ENCODE assay signal across 8 cellular contexts in the genomic region with DNA sequence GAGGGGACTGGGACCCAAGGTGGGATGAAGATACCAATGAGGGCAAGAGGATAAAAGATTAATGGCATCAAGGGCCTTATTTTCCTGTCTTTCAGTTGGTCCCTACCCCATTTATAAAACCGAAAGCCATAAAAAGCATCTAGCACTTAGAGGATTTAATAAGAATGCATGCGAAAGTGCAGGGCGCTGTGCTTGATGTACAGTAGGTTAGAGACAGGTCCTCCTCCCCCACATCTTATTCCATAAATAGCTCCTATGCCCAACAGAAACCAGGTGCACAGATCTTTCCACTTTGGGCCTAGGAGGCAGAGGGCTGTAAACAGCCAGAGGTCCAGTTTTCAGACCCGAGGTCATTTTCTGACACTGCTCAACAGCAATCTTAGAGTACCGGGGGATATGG. TPM values are rescaled to one million over a fixed set of nuclear protein-coding genes. Genes with fewer than 3 reads are reported as not detected.
A peak's percentile ranks its signal among the peaks of the same experiment; 100 is the strongest.
DNase-seq lines count a peak whose midpoint lies in the region; ATAC-seq lines count a peak whose summit lies in the region.

No MANE protein-coding gene starts in this region.

- H3K9me3 Mint-ChIP-seq in activated naive CD8-positive, alpha-beta T cell treated with anti-CD3 and anti-CD28 coated beads, Interleukin-2, amount 10 ng/mL, durations not matched to agents 7 days and 5 days = no peaks in the 10 kb centered on the region
- H3K9me3 Mint-ChIP-seq in stimulated activated naive CD8-positive, alpha-beta T cell treated with anti-CD3 and anti-CD28 coated beads, Interleukin-15, amount 100 ng/mL, for 72 hours = no peaks in the 10 kb centered on the region

- H3K4me3 Mint-ChIP-seq in activated naive CD8-positive, alpha-beta T cell treated with anti-CD3 and anti-CD28 coated beads, Interleukin-2, amount 10 ng/mL, durations not matched to agents 7 days and 5 days = peak overlapping the region; percentile 98
- peak overlapping the region; percentile 95 to 98 for H3K4me3 Mint-ChIP-seq in stimulated activated naive CD8-positive, alpha-beta T cell treated with anti-CD3 and anti-CD28 coated beads, Interleukin-15, amount 100 ng/mL, for 72 hours

- H3K4me1 ChIP-seq in HUES48 (ENCODE audit: control insufficient read depth, insufficient read depth, low read length) = peaks cover 4% of the 10 kb centered on the region; the same call in 1 of the 2 replicates
- H3K4me1 ChIP-seq in iPS-18a (ENCODE audit: control insufficient read depth, low read depth, low read length) = peaks cover 7% of the 10 kb centered on the region

- H3K27me3 Mint-ChIP-seq in activated naive CD8-positive, alpha-beta T cell treated with anti-CD3 and anti-CD28 coated beads, Interleukin-2, amount 10 ng/mL, durations not matched to agents 7 days and 5 days = peaks cover 3% of the 10 kb centered on the region
- H3K27me3 Mint-ChIP-seq in stimulated activated naive CD8-positive, alpha-beta T cell treated with anti-CD3 and anti-CD28 coated beads, Interleukin-15, amount 100 ng/mL, for 72 hours = no peaks in the 10 kb centered on the region

- H3K27me3 ChIP-seq in HUES48 (ENCODE audit: control insufficient read depth, insufficient read depth, low read length) (no peaks in the 10 kb centered on the region), iPS-18a (ENCODE audit: control insufficient read depth, insufficient read depth, low read length) (no peaks in the 10 kb centered on the region)

- no peak for DNase-seq in activated naive CD8-positive, alpha-beta T cell treated with anti-CD3 and anti-CD28 coated beads, Interleukin-2, amount 10 ng/mL, durations not matched to agents 7 days and 5 days
- no peak for DNase-seq in stimulated activated naive CD8-positive, alpha-beta T cell treated with anti-CD3 and anti-CD28 coated beads, Interleukin-15, amount 100 ng/mL, for 72 hours
- DNase-seq in DMS153 treated with DMSO at 0.1 percent for 48 hours (lab: John Stamatoyannopoulos, UW; ENCODE audit: unreplicated experiment) (no peak), NCI-H510A treated with DMSO at 0.1 percent for 48 hours (lab: John Stamatoyannopoulos, UW) (no peak)

- H3K4me1 Mint-ChIP-seq in activated naive CD8-positive, alpha-beta T cell treated with anti-CD3 and anti-CD28 coated beads, Interleukin-2, amount 10 ng/mL, durations not matched to agents 7 days and 5 days = peaks cover 28% of the 10 kb centered on the region
- H3K4me1 Mint-ChIP-seq in stimulated activated naive CD8-positive, alpha-beta T cell treated with anti-CD3 and anti-CD28 coated beads, Interleukin-15, amount 100 ng/mL, for 72 hours = peaks cover 45% of the 10 kb centered on the region

- H3K9me3 ChIP-seq in HUES48 (ENCODE audit: control insufficient read depth, insufficient read depth, low read length) = no peaks in the 10 kb centered on the region
- H3K9me3 ChIP-seq in iPS-18a (ENCODE audit: control insufficient read depth, low read depth, low read length) = no peaks in the 10 kb centered on the region

- H3K36me3 ChIP-seq in HUES48 (ENCODE audit: control insufficient read depth, insufficient read depth, low read length) (peaks cover 28% of the 10 kb centered on the region), iPS-18a (ENCODE audit: control insufficient read depth, low read depth, low read length) (peaks cover 16% of the 10 kb centered on the region)

- H3K9ac ChIP-seq in HUES48 (ENCODE audit: low read depth, low read length) (no peak overlapping the region), iPS-18a (ENCODE audit: low read length) (peak overlapping the region; percentile 61)

- peak overlapping the region; percentile 85 for H3K27ac Mint-ChIP-seq in activated naive CD8-positive, alpha-beta T cell treated with anti-CD3 and anti-CD28 coated beads, Interleukin-2, amount 10 ng/mL, durations not matched to agents 7 days and 5 days
- no peak overlapping the region for H3K27ac Mint-ChIP-seq in stimulated activated naive CD8-positive, alpha-beta T cell treated with anti-CD3 and anti-CD28 coated beads, Interleukin-15, amount 100 ng/mL, for 72 hours

- no peak for ATAC-seq in activated naive CD8-positive, alpha-beta T cell treated with anti-CD3 and anti-CD28 coated beads, Interleukin-2, amount 10 ng/mL, durations not matched to agents 7 days and 5 days (ENCODE audit: low read depth)
- ATAC-seq in stimulated activated naive CD8-positive, alpha-beta T cell treated with anti-CD3 and anti-CD28 coated beads, Interleukin-15, amount 100 ng/mL, for 72 hours = no peak
- no peak for ATAC-seq in GM18867 (IDR thresholded peaks at IDR 0.05; ENCODE audit: unreplicated experiment)
- ATAC-seq in GM18909 (IDR thresholded peaks at IDR 0.05; ENCODE audit: poor library complexity, unreplicated experiment) = no peak

- H3K4me3 ChIP-seq in HUES48 (ENCODE audit: low read depth, low read length) (peak overlapping the region; percentile 79), iPS-18a (ENCODE audit: low read length) (peak overlapping the region; percentile 63)

- peaks cover 11% of the 10 kb centered on the region for H3K36me3 Mint-ChIP-seq in activated naive CD8-positive, alpha-beta T cell treated with anti-CD3 and anti-CD28 coated beads, Interleukin-2, amount 10 ng/mL, durations not matched to agents 7 days and 5 days

- H3K27ac ChIP-seq in HUES48 (ENCODE audit: low read depth, low read length) (peak overlapping the region; percentile 32), iPS-18a (ENCODE audit: low read length) (no peak overlapping the region)

- POLR2A ChIA-PET in activated naive CD8-positive, alpha-beta T cell treated with anti-CD3 and anti-CD28 coated beads, Interleukin-2, amount 10 ng/mL, durations not matched to agents 7 days and 5 days (lab: Charles Lee) = interaction anchor here (1.0 to 3.6 kb wide), 8 partner anchors 13 to 218 kb away, joined by 3 to 39 read pairs (median 20); a partner anchor contains a TSS

RNA-seq across cellular contexts. Expression of a gene that starts 1.2 kb away (rescaled TPM):
- total RNA-seq in activated naive CD8-positive, alpha-beta T cell treated with anti-CD3 and anti-CD28 coated beads, Interleukin-2, amount 10 ng/mL, durations not matched to agents 7 days and 5 days = 100 to 1,000 TPM; 112 to 119 TPM

RNA-seq across cellular contexts. Expression of a gene that starts 22.7 kb away (rescaled TPM):
- total RNA-seq in activated naive CD8-positive, alpha-beta T cell treated with anti-CD3 and anti-CD28 coated beads, Interleukin-2, amount 10 ng/mL, durations not matched to agents 7 days and 5 days = not detected

RNA-seq across cellular contexts. Expression of a gene that starts 22.9 kb away (rescaled TPM):
- total RNA-seq in activated naive CD8-positive, alpha-beta T cell treated with anti-CD3 and anti-CD28 coated beads, Interleukin-2, amount 10 ng/mL, durations not matched to agents 7 days and 5 days = 100 to 1,000 TPM; 142 to 143 TPM

RNA-seq across cellular contexts. Expression of a gene that starts 28.3 kb away (rescaled TPM):
- 10 to 100 TPM; 42.0 to 44.9 TPM for total RNA-seq in activated naive CD8-positive, alpha-beta T cell treated with anti-CD3 and anti-CD28 coated beads, Interleukin-2, amount 10 ng/mL, durations not matched to agents 7 days and 5 days
